Comparison of ENCODE assay signal across 8 cellular contexts in genomic region chr6:132511159-132511835, GRCh38. TPM values are rescaled to one million over a fixed set of nuclear protein-coding genes. Genes with fewer than 3 reads are reported as not detected.
DNase-seq lines count a peak whose midpoint lies in the region; ATAC-seq and TF ChIP-seq lines count a peak whose summit lies in the region.

No MANE protein-coding gene starts in this region.

- H3K36me3 ChIP-seq in ES-I3 (ENCODE audit: insufficient read depth, low read length) (no peaks in the 10 kb centered on the region), MM.1S (replicated peaks; ENCODE audit: insufficient read depth, low read length) (no peaks in the 10 kb centered on the region), endocrine pancreas (ENCODE audit: control insufficient read depth, insufficient read depth, low read length) (no peaks in the 10 kb centered on the region), ovary (no peaks in the 10 kb centered on the region)

- no peak overlapping the region for H2AFZ ChIP-seq in MM.1S (ENCODE audit: low read length)

- peaks cover 27% of the 10 kb centered on the region for H3F3A ChIP-seq in MM.1S (ENCODE audit: insufficient read depth, low read length)

- 0 out of 2 replicates have a peak, but pooled peaks cover 7% of the 10 kb centered on the region for H4K20me1 ChIP-seq in MM.1S (ENCODE audit: insufficient read depth, low read length)

- no peaks in the 10 kb centered on the region for H3K27me3 ChIP-seq in MM.1S (replicated peaks; ENCODE audit: insufficient read depth, low read length)
- H3K27me3 ChIP-seq in endocrine pancreas (ENCODE audit: control insufficient read depth, insufficient read depth, low read length): no peaks in the 10 kb centered on the region
- no peaks in the 10 kb centered on the region for H3K27me3 ChIP-seq in ovary

- H3K9me2 ChIP-seq in MM.1S (replicated peaks; ENCODE audit: insufficient read depth, low read length): no peaks in the 10 kb centered on the region

- no peak for TF ChIP-seq CTCF in MM.1S (IDR thresholded peaks at IDR 0.05; ENCODE audit: low read length)
- no peak for TF ChIP-seq CTCF in ovary (IDR thresholded peaks at IDR 0.05)

- intact Hi-C loops in ovary (cut with DNase I): no loop called here

- peaks cover 62% of the 10 kb centered on the region for H3K79me2 ChIP-seq in MM.1S (ENCODE audit: low read length)

- H3K4me1 ChIP-seq in ES-I3 (ENCODE audit: insufficient read depth, low read length): no peaks in the 10 kb centered on the region
- H3K4me1 ChIP-seq in MM.1S (ENCODE audit: low read length): peaks cover 36% of the 10 kb centered on the region
- H3K4me1 ChIP-seq in endocrine pancreas (ENCODE audit: control insufficient read depth, insufficient read depth, low read length): peaks cover 9% of the 10 kb centered on the region
- peaks cover 5% of the 10 kb centered on the region for H3K4me1 ChIP-seq in ovary (ENCODE audit: insufficient read depth)

- no peak for TF ChIP-seq POLR2A in ovary (IDR thresholded peaks at IDR 0.05)

- H3K27ac ChIP-seq in MM.1S (ENCODE audit: low read length) (peak overlapping the region; percentile 74; the same call in 1 of the 2 replicates), ovary (no peak overlapping the region)

- H3K4me3 ChIP-seq in MM.1S (ENCODE audit: low read length) (peak overlapping the region; percentile 90), endocrine pancreas (ENCODE audit: control insufficient read depth, insufficient read depth, low read length) (peak overlapping the region; percentile 84), ovary (peak overlapping the region; percentile 72)

- ATAC-seq in GM18517 (IDR thresholded peaks at IDR 0.05; ENCODE audit: unreplicated experiment) (no peak), HG03354 (IDR thresholded peaks at IDR 0.05; ENCODE audit: poor library complexity, severe bottlenecking, unreplicated experiment) (no peak), HG02884 (IDR thresholded peaks at IDR 0.05; ENCODE audit: unreplicated experiment) (no peak)

- H3K9me3 ChIP-seq in ES-I3 (ENCODE audit: control insufficient read depth, insufficient read depth, low read length) (no peaks in the 10 kb centered on the region), MM.1S (replicated peaks; ENCODE audit: insufficient read depth, low read length) (no peaks in the 10 kb centered on the region), endocrine pancreas (ENCODE audit: control insufficient read depth, low read length) (no peaks in the 10 kb centered on the region), ovary (no peaks in the 10 kb centered on the region)

- H3K9ac ChIP-seq in ES-I3 (ENCODE audit: low read depth, low read length) (peak overlapping the region; percentile 88), MM.1S (ENCODE audit: low read length) (peak overlapping the region; percentile 65; the same call in 1 of the 2 replicates), endocrine pancreas (ENCODE audit: control insufficient read depth, insufficient read depth, low read length) (no peak overlapping the region)

- 35 to 46% (median 45%) methylated on average over 5 of the region's 5 CpGs for WGBS in ovary, 3 donors

- TF ChIP-seq EP300 in ovary (IDR thresholded peaks at IDR 0.05): no peak

- H3K4me2 ChIP-seq in MM.1S (ENCODE audit: low read depth, low read length): peak overlapping the region; percentile 87

- DNase-seq in MM.1S: no peak
- peak in 1 of 5 donors; percentile 12 for DNase-seq in ovary
- no peak for DNase-seq in NCI-H2227 treated with DMSO at 0.1 percent for 48 hours (lab: John Stamatoyannopoulos, UW)

RNA-seq across cellular contexts. Expression of gene STX7, which starts 1.6 kb away (rescaled TPM):
- total RNA-seq in ovary: 10 to 100 TPM; 23.4 to 51.5 (median 44.0) TPM
- 10 to 100 TPM; 21.3 to 57.2 TPM for polyA plus RNA-seq in ovary

RNA-seq across cellular contexts. Expression of gene TAAR9, which starts 26.8 kb away (rescaled TPM):
- not detected for total RNA-seq in ovary
- not detected for polyA plus RNA-seq in ovary

RNA-seq across cellular contexts. Expression of gene TAAR8, which starts 41.2 kb away (rescaled TPM):
- total RNA-seq in ovary: not detected
- polyA plus RNA-seq in ovary: not detected

RNA-seq across cellular contexts. Expression of gene TAAR6, which starts 58.8 kb away (rescaled TPM):
- not detected for total RNA-seq in ovary
- polyA plus RNA-seq in ovary: not detected
